2 cellular contexts compared by ENCODE assay signal in the genomic region with DNA sequence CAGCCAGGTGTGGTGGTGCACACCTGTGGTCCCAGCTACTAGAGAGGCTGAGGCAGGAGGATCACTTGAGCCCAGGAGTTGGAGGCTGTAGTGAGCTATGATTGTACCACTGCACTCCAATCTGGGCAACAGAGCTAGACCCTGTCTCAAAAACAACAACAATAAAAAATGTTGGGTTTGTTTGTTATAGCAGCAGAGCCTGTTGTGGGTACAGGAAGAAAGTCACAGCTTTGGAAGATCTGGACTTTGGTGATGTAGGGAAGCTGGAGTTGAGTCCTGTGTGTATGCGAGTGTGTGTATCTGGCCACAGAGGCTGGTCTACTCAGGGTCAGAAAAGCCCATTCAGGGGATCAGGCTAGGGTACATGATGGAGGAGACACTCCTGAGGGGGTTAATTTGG.
TF ChIP-seq lines count a peak whose summit lies in the region.

No MANE protein-coding gene starts in this region.

TF ChIP-seq in HepG2, 621 proteins besides CTCF, POLR2A, EP300 and RAD21:
- TF ChIP-seq ZMYM4 (CRISPR knock-in tag; IDR thresholded peaks at IDR 0.05) (no peak), ZNF12 (CRISPR knock-in tag; IDR thresholded peaks at IDR 0.05) (peak; percentile 93; the same call in 1 of the 2 replicates), ELF4 (CRISPR knock-in tag; IDR thresholded peaks at IDR 0.05; ENCODE audit: borderline replicate concordance) (no peak)

TF ChIP-seq in K562, 482 proteins besides CTCF, POLR2A, EP300 and RAD21:
- TF ChIP-seq CEBPB (tag; IDR thresholded peaks at IDR 0.05) (no peak), ZNF12 (CRISPR knock-in tag; IDR thresholded peaks at IDR 0.05) (peak; percentile 93)
